ENCODE assay signal across 14 cellular contexts in genomic region chr18:57864615-57865121, GRCh38.
"Had no signal": no experiment of that assay in that cellular context is flagged by ENCODE, and none has a peak within 500 bp of the region (broad histone marks: within the 10 kb centered on the region; RNA-seq: fewer than 3 reads in every experiment).

No MANE protein-coding gene starts in this region.

- H3K27me3 ChIP-seq: right atrium auricular region had no signal

- DNase-seq: activated B cell treated with CpG ODN at 0.5 μM for 24 hours; activated CD4-positive, alpha-beta T cell treated with anti-CD3 and anti-CD28 coated beads, Interleukin-2, amount 10 ng/mL, durations not matched to agents 7 days and 5 days; activated T-cell treated with anti-CD3 and anti-CD28 coated beads for 4 hours; amniotic stem cell; cerebellar nuclear complex; effector memory CD8-positive, alpha-beta T cell; mucosa of descending colon; naive thymus-derived CD8-positive, alpha-beta T cell; stimulated activated CD4-positive, alpha-beta T cell treated with anti-CD3 and anti-CD28 coated beads, Interleukin-1b, Interleukin-23, amount 100 ng/mL, for 48 hours; stimulated activated naive B cell treated with anti-CD40 and anti-IgM and Interleukin-4, amounts not matched to agents 10 μg/mL and 1 μg/mL and 100 μg/mL, for 72 hours; substantia nigra; T-helper 2 cell had no signal

- ATAC-seq: activated naive CD4-positive, alpha-beta T cell treated with anti-CD3 and anti-CD28 coated beads, Interleukin-2, amount 50 U/mL, for 72 hours; effector memory CD8-positive, alpha-beta T cell; mucosa of descending colon; naive thymus-derived CD8-positive, alpha-beta T cell; stimulated activated naive B cell treated with anti-CD40 and anti-IgM and Interleukin-4, amounts not matched to agents 10 μg/mL and 1 μg/mL and 100 μg/mL, for 72 hours had no signal

- H3K27ac ChIP-seq: right atrium auricular region had no signal

- H3K9me3 ChIP-seq: mucosa of descending colon, right atrium auricular region had no signal

- H3K36me3 ChIP-seq: right atrium auricular region had no signal

- H3K4me1 ChIP-seq: right atrium auricular region had no signal

- H3K4me3 ChIP-seq: mucosa of descending colon, right atrium auricular region had no signal
